Comparison of ENCODE assay signal across 28 cellular contexts in the genomic region with DNA sequence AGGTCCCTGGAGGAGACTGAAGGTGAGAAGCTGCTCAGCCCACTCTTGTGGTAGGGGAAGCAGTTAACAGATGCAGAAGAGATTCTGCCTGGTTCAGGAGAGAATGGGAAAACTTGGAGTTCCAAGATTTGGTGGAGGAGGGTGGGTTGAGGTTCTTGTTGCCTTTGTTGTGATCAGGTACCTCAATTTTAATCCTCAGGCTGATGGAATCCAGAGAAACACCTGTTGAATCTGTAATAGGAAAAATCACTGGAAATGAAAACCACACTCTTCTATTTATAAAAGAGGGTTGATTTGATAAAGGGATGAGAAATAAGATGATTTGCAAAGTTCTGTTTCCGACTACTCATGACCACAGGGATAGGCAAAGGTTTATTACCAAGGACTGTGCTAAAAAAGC.
"Had no signal": no experiment of that assay in that cellular context is flagged by ENCODE, and none has a peak within 500 bp of the region (broad histone marks: within the 10 kb centered on the region; RNA-seq: fewer than 3 reads in every experiment).

No MANE protein-coding gene starts in this region.

- H3K27me3 Mint-ChIP-seq: dendritic cell treated with granulocyte-macrophage colony-stimulating factor and Interleukin-4, amounts not matched to agents 40 ng/mL and 50 ng/mL, for 4 days; effector memory CD8-positive, alpha-beta T cell had no signal

- H3K4me1 ChIP-seq: colonic mucosa, esophagus muscularis mucosa, esophagus squamous epithelium, foreskin keratinocyte, gastrocnemius medialis, gastroesophageal sphincter, heart left ventricle, heart right ventricle had no signal

- H3K27ac ChIP-seq: colonic mucosa, coronary artery, dorsolateral prefrontal cortex, epithelial cell of prostate, esophagus muscularis mucosa, esophagus squamous epithelium, foreskin keratinocyte, gastrocnemius medialis, gastroesophageal sphincter, heart left ventricle, heart right ventricle had no signal

- H3K4me3 ChIP-seq: colonic mucosa, coronary artery, dorsolateral prefrontal cortex, esophagus muscularis mucosa, esophagus squamous epithelium, gastrocnemius medialis, gastroesophageal sphincter, heart left ventricle, heart right ventricle had no signal

- H3K4me3 Mint-ChIP-seq: dendritic cell treated with granulocyte-macrophage colony-stimulating factor and Interleukin-4, amounts not matched to agents 40 ng/mL and 50 ng/mL, for 4 days; effector memory CD8-positive, alpha-beta T cell; endodermal cell had no signal

- H3K27ac Mint-ChIP-seq: dendritic cell treated with granulocyte-macrophage colony-stimulating factor and Interleukin-4, amounts not matched to agents 40 ng/mL and 50 ng/mL, for 4 days; effector memory CD8-positive, alpha-beta T cell; endodermal cell had no signal

- H3K9me3 ChIP-seq: colonic mucosa, esophagus muscularis mucosa, esophagus squamous epithelium, gastroesophageal sphincter had no signal

- FAIRE-seq: colon, endometrium, endothelial cell of umbilical vein, frontal cortex had no signal

- H3K27me3 ChIP-seq: colonic mucosa, esophagus muscularis mucosa, esophagus squamous epithelium, foreskin keratinocyte, gastrocnemius medialis, gastroesophageal sphincter, heart left ventricle, heart right ventricle had no signal

- H3K4me1 Mint-ChIP-seq: endodermal cell had no signal

- DNase-seq: colonic mucosa; cortex of kidney; dermis blood vessel endothelial cell; dorsolateral prefrontal cortex; effector CD4-positive, alpha-beta T cell; effector CD8-positive, alpha-beta T cell; effector memory CD4-positive, alpha-beta T cell; effector memory CD8-positive, alpha-beta T cell; endodermal cell; erythroblast; esophagus squamous epithelium; foreskin fibroblast; foreskin keratinocyte; foreskin melanocyte; gastrocnemius medialis; glutamatergic neuron; head of caudate nucleus; heart left ventricle; heart right ventricle had no signal

- H3K36me3 ChIP-seq: colonic mucosa, esophagus muscularis mucosa, esophagus squamous epithelium, gastrocnemius medialis, gastroesophageal sphincter, heart left ventricle, heart right ventricle had no signal
